Comparison of ENCODE assay signal across 8 cellular contexts in genomic region chr3:32684029-32684799, GRCh38. TPM values are rescaled to one million over a fixed set of nuclear protein-coding genes. Genes with fewer than 3 reads are reported as not detected.
DNase-seq lines count a peak whose midpoint lies in the region; ATAC-seq and TF ChIP-seq lines count a peak whose summit lies in the region.

No MANE protein-coding gene starts in this region.

- peaks cover 4% of the 10 kb centered on the region for H3K36me3 Mint-ChIP-seq in progenitor cell of endocrine pancreas (ENCODE audit: insufficient read depth)

- no peaks in the 10 kb centered on the region for H3F3A ChIP-seq in PC-3 (ENCODE audit: low read length, unreplicated experiment)

- CTCF ChIA-PET in PC-3 (lab: Charles Lee), result interaction anchor here (0.6 kb wide), 1 partner anchor 174 kb away, joined by 3 read pairs; no protein-coding TSS in a partner anchor

- H3K4me2 ChIP-seq in PC-3 (ENCODE audit: low read length), result peak overlapping the region; percentile 84

- H3K79me2 ChIP-seq in PC-3 (ENCODE audit: low read length), result peaks cover 41% of the 10 kb centered on the region

- TF ChIP-seq CTCF in PC-3 (conservative IDR thresholded peaks at IDR 0.05; ENCODE audit: low read depth, low read length) (no peak), progenitor cell of endocrine pancreas (IDR thresholded peaks at IDR 0.05; ENCODE audit: unreplicated experiment) (no peak)

- peaks cover 26% of the 10 kb centered on the region for H3K4me1 ChIP-seq in PC-3 (ENCODE audit: insufficient read depth, low read length)

- no peaks in the 10 kb centered on the region for H3K9me2 ChIP-seq in PC-3 (replicated peaks; ENCODE audit: low read length)

- peak overlapping the region; percentile 88 for H3K4me3 Mint-ChIP-seq in progenitor cell of endocrine pancreas (ENCODE audit: low read depth)

- H3K9me3 Mint-ChIP-seq in progenitor cell of endocrine pancreas (ENCODE audit: low read depth), result no peaks in the 10 kb centered on the region

- DNase-seq in EH (ENCODE audit: low read depth) (peak; percentile 26), PC-3 (no peak), epithelial cell of prostate (ENCODE audit: low read depth, low spot score) (no peak), progenitor cell of endocrine pancreas (ENCODE audit: low spot score, unreplicated experiment) (no peak), cerebellum (ENCODE audit: low spot score) (no peak), hepatic stellate cell (ENCODE audit: low spot score) (no peak), AML-193 (lab: John Stamatoyannopoulos, UW) (no peak)

- peak overlapping the region; percentile 96 for H3K27ac Mint-ChIP-seq in progenitor cell of endocrine pancreas

- no peaks in the 10 kb centered on the region for H3K9me3 ChIP-seq in PC-3 (ENCODE audit: low read length)

- no peaks in the 10 kb centered on the region for H3K36me3 ChIP-seq in PC-3 (ENCODE audit: low read depth, low read length)

- TSS peak; percentile 96 for BruUV-seq in PC-3 (replicated peaks; lab: Mats Ljungman, UMichigan)

- H3K9ac ChIP-seq in PC-3 (ENCODE audit: low read length), result peak overlapping the region; percentile 94

- intact Hi-C loops in PC-3 (cut with micrococcal nuclease), result no loop called here

- ATAC-seq in PC-3 (no peak), GM18502 (IDR thresholded peaks at IDR 0.05; ENCODE audit: poor library complexity, unreplicated experiment) (no peak)

- H3K4me1 Mint-ChIP-seq in progenitor cell of endocrine pancreas (ENCODE audit: low read depth), result peaks cover 16% of the 10 kb centered on the region

- H3K27me3 Mint-ChIP-seq in progenitor cell of endocrine pancreas, result no peaks in the 10 kb centered on the region

- no peaks in the 10 kb centered on the region for H3K27me3 ChIP-seq in PC-3 (ENCODE audit: low read length)

- peak overlapping the region; percentile 97 for H3K4me3 ChIP-seq in PC-3 (ENCODE audit: low read length)

- peak overlapping the region; percentile 89 for H2AFZ ChIP-seq in PC-3 (ENCODE audit: low read length)

- POLR2A ChIA-PET in PC-3 (lab: Charles Lee; ENCODE audit: unreplicated experiment), result interaction anchor here (0.6 kb wide), 2 partner anchors 99 to 137 kb away, joined by 3 read pairs; no protein-coding TSS in a partner anchor

- H3K27ac ChIP-seq in PC-3 (ENCODE audit: low read length) (peak overlapping the region; percentile 64), epithelial cell of prostate (peak overlapping the region; percentile 59)

- H4K20me1 ChIP-seq in PC-3 (ENCODE audit: low read length), result peaks cover 21% of the 10 kb centered on the region

RNA-seq across cellular contexts. Expression of gene CNOT10, which starts 0.8 kb away (rescaled TPM):
- total RNA-seq in PC-3 (2014; rRNA removed), result 42.6 and 46.2 TPM in 2 replicates
- total RNA-seq in progenitor cell of endocrine pancreas, result 48.8 and 52.5 TPM in 2 replicates
- 41.2 TPM for total RNA-seq in cerebellum
